Comparison of ENCODE assay signal across 18 cellular contexts in genomic region chr13:20512042-20512683, GRCh38. TPM values are rescaled to one million over a fixed set of nuclear protein-coding genes. Genes with fewer than 3 reads are reported as not detected.
DNase-seq lines count a peak whose midpoint lies in the region; ATAC-seq and TF ChIP-seq lines count a peak whose summit lies in the region.
"Had no signal": no experiment of that assay in that cellular context is flagged by ENCODE, and none has a peak within 500 bp of the region (broad histone marks: within the 10 kb centered on the region; RNA-seq: fewer than 3 reads in every experiment).

No MANE protein-coding gene starts in this region.

- no peak overlapping the region for H4K8ac ChIP-seq in trophoblast cell (ENCODE audit: low read depth, low read length)

- no peaks in the 10 kb centered on the region for H3K9me3 ChIP-seq in SK-N-SH
- no peaks in the 10 kb centered on the region for H3K9me3 ChIP-seq in trophoblast cell (ENCODE audit: insufficient read depth, low read depth, low read length)
- H3K9me3 ChIP-seq in OCI-LY7 (ENCODE audit: low read length), result no peaks in the 10 kb centered on the region
- H3K9me3 ChIP-seq: Caco-2, spleen, upper lobe of left lung had no signal

- H4K20me1 ChIP-seq in SK-N-SH (ENCODE audit: insufficient read depth) (no peaks in the 10 kb centered on the region), OCI-LY7 (ENCODE audit: insufficient read depth, low read length) (no peaks in the 10 kb centered on the region)

- POLR2A ChIA-PET in SK-N-SH (lab: Yijun Ruan, JAX) (interaction anchor here (0.8 kb wide), 1 partner anchor 384 kb away, joined by 3 read pairs; no protein-coding TSS in a partner anchor), OCI-LY7 (lab: Charles Lee) (no interaction called here)

- H3K79me2 ChIP-seq in SK-N-SH (ENCODE audit: insufficient read depth) (no peaks in the 10 kb centered on the region), trophoblast cell (ENCODE audit: control insufficient read depth, insufficient read depth, low read length, poor library complexity) (no peaks in the 10 kb centered on the region), OCI-LY7 (ENCODE audit: insufficient read depth, low read depth, low read length) (no peaks in the 10 kb centered on the region)

- H3K27me3 ChIP-seq in SK-N-SH (ENCODE audit: insufficient read depth) (no peaks in the 10 kb centered on the region), trophoblast cell (ENCODE audit: insufficient read depth, low read length) (no peaks in the 10 kb centered on the region)
- H3K27me3 ChIP-seq: spleen, upper lobe of left lung had no signal

- no peak overlapping the region for H2BK120ac ChIP-seq in trophoblast cell (ENCODE audit: insufficient read depth, low read length, poor library complexity)

- no peak for TF ChIP-seq EP300 in SK-N-SH (IDR thresholded peaks at IDR 0.05; ENCODE audit: borderline replicate concordance in 1 of 2, low read depth in 1 of 2, low read length in 1 of 2)

- H3K4me2 ChIP-seq in SK-N-SH (no peak overlapping the region), trophoblast cell (ENCODE audit: low read length) (no peak overlapping the region), OCI-LY7 (ENCODE audit: low read length) (no peak overlapping the region)

- no peak overlapping the region for H2BK12ac ChIP-seq in trophoblast cell (ENCODE audit: low read length)

- no peak overlapping the region for H3K9ac ChIP-seq in SK-N-SH
- no peak overlapping the region for H3K9ac ChIP-seq in trophoblast cell (ENCODE audit: low read length)

- H3K79me1 ChIP-seq in trophoblast cell (ENCODE audit: low read length), result peaks cover 4% of the 10 kb centered on the region

- H2AK5ac ChIP-seq in trophoblast cell (ENCODE audit: low read length), result no peak overlapping the region

- CTCF ChIA-PET in SK-N-SH (lab: Yijun Ruan, JAX), result interaction anchor here (0.6 to 1.9 kb wide), 4 partner anchors 12 to 412 kb away, joined by 3 to 4 read pairs (median 3); no protein-coding TSS in a partner anchor
- CTCF ChIA-PET in OCI-LY7 (lab: Charles Lee; ENCODE audit: unreplicated experiment), result no interaction called here

- H3K4me3 ChIP-seq in SK-N-SH (ENCODE audit: low read depth in 2 of 2, low read length in 1 of 2), result no peak overlapping the region
- H3K4me3 ChIP-seq in trophoblast cell (ENCODE audit: low read depth, low read length), result no peak overlapping the region
- no peak overlapping the region for H3K4me3 ChIP-seq in OCI-LY7 (ENCODE audit: low read depth, low read length, poor library complexity, severe bottlenecking)
- H3K4me3 ChIP-seq: lung, spleen, upper lobe of left lung had no signal

- no peak overlapping the region for H3K18ac ChIP-seq in trophoblast cell (ENCODE audit: low read length)

- 80% methylated on average over 9 of the region's 10 CpGs for WGBS in SK-N-SH (ENCODE audit: low lambda C conversion rate)
- WGBS in trophoblast cell (ENCODE audit: extremely low coverage, insufficient coverage, insufficient read length), result no CpG with 5 or more reads among the region's 10 CpGs

- H3K4ac ChIP-seq in trophoblast cell (ENCODE audit: low read depth, low read length), result no peak overlapping the region

- peaks cover 0 to 3% of the 10 kb centered on the region in 2 experiments; a peak in 1 of 4 replicates for H3K4me1 ChIP-seq in SK-N-SH (ENCODE audit: control insufficient read depth in 1 of 2, insufficient read depth in 2 of 2, low read depth in 1 of 2, low read length in 1 of 2)
- peaks cover 5 to 8% of the 10 kb centered on the region in 2 experiments for H3K4me1 ChIP-seq in trophoblast cell (ENCODE audit: control insufficient read depth in 1 of 2, insufficient read depth in 2 of 2, low read length in 2 of 2)
- H3K4me1 ChIP-seq in OCI-LY7 (ENCODE audit: insufficient read depth, low read length, poor library complexity, severe bottlenecking), result no peaks in the 10 kb centered on the region
- H3K4me1 ChIP-seq: spleen, upper lobe of left lung had no signal

- no peaks in the 10 kb centered on the region for H3K9me2 ChIP-seq in SK-N-SH
- H3K9me2 ChIP-seq in OCI-LY7 (ENCODE audit: insufficient read depth, low read length), result no peaks in the 10 kb centered on the region

- no peak overlapping the region for H4K91ac ChIP-seq in trophoblast cell (ENCODE audit: low read depth, low read length)

- H3K14ac ChIP-seq in trophoblast cell (ENCODE audit: low read length), result no peak overlapping the region

- no peak overlapping the region for H4K12ac ChIP-seq in trophoblast cell (ENCODE audit: low read depth, low read length)

- DNase-seq in SK-N-SH, result peak; percentile 37
- DNase-seq in UCSD-AML1 (lab: John Stamatoyannopoulos, UW; ENCODE audit: unreplicated experiment), result peak; percentile 55
- DNase-seq in islet precursor cell, result peak; percentile 97
- DNase-seq in trophoblast cell, result peak; percentile 22 to 35
- no peak for DNase-seq in DMS53 (lab: John Stamatoyannopoulos, UW)
- DNase-seq in NCI-H524 treated with DMSO at 0.1 percent for 48 hours (lab: John Stamatoyannopoulos, UW), result no peak
- DNase-seq in OCI-LY7 (ENCODE audit: low spot score), result no peak
- DNase-seq: activated CD8-positive, alpha-beta memory T cell treated with anti-CD3 and anti-CD28 coated beads for 24 hours; activated T-cell treated with anti-CD3 and anti-CD28 coated beads, Interleukin-2, amount 50 U/mL, for 24 hours; GOT3; NCI-H524; spleen; stimulated activated CD4-positive, alpha-beta T cell treated with anti-CD3 and anti-CD28 coated beads, Interleukin-4, amount 100 ng/mL, for 4 hours had no signal

- H2AFZ ChIP-seq in SK-N-SH (ENCODE audit: low read depth) (no peak overlapping the region), trophoblast cell (ENCODE audit: insufficient read depth, low read length, poor library complexity) (no peak overlapping the region), OCI-LY7 (ENCODE audit: low read length) (no peak overlapping the region)

- intact Hi-C loops in OCI-LY7 (cut with micrococcal nuclease; ENCODE audit: unreplicated experiment), result no loop called here

- no TSS peak for BruUV-seq in OCI-LY7 (replicated peaks; lab: Mats Ljungman, UMichigan)

- H3F3A ChIP-seq in SK-N-SH (replicated peaks; ENCODE audit: insufficient read depth), result no peaks in the 10 kb centered on the region

- no peak for ATAC-seq in SK-N-SH treated with all-trans-retinoic acid at 6 μM for 48 hours

- no peak overlapping the region for H2BK5ac ChIP-seq in trophoblast cell (ENCODE audit: low read depth, low read length, poor library complexity)

- TF ChIP-seq RAD21 in SK-N-SH (IDR thresholded peaks at IDR 0.05; ENCODE audit: low read length), result no peak

- no peak overlapping the region for H3K23ac ChIP-seq in trophoblast cell (ENCODE audit: low read length)

- H3K27ac ChIP-seq in SK-N-SH (ENCODE audit: low read depth in 2 of 2, low read length in 1 of 2) (no peak overlapping the region), trophoblast cell (ENCODE audit: low read depth, low read length) (peak overlapping the region; percentile 24), OCI-LY7 (ENCODE audit: low read depth, low read length, poor library complexity, severe bottlenecking) (no peak overlapping the region)
- H3K27ac ChIP-seq: epithelial cell of prostate, spleen, upper lobe of left lung had no signal

- peaks cover 0 to 12% of the 10 kb centered on the region in 2 experiments for H3K36me3 ChIP-seq in SK-N-SH (replicated peaks in 1 of 2; ENCODE audit: control insufficient read depth in 1 of 2, insufficient read depth in 2 of 2, low read length in 1 of 2)
- H3K36me3 ChIP-seq in trophoblast cell (ENCODE audit: control insufficient read depth in 1 of 2, insufficient read depth in 2 of 2, low read length in 2 of 2), result no peaks in the 10 kb centered on the region
- no peaks in the 10 kb centered on the region for H3K36me3 ChIP-seq in OCI-LY7 (ENCODE audit: insufficient read depth, low read length)

- TF ChIP-seq CTCF in SK-N-SH (IDR thresholded peaks at IDR 0.05), result no peak
- TF ChIP-seq CTCF in OCI-LY7 (conservative IDR thresholded peaks at IDR 0.05; ENCODE audit: low read length), result no peak

TF ChIP-seq in SK-N-SH, 30 proteins besides CTCF, POLR2A, EP300 and RAD21 (continues in another document):
- TF ChIP-seq PBX3 (IDR thresholded peaks at IDR 0.05) (no peak), MXI1 (IDR thresholded peaks at IDR 0.05; ENCODE audit: low read depth, low read length) (no peak), POLR2AphosphoS5 (IDR thresholded peaks at IDR 0.05; ENCODE audit: low read depth, low read length) (no peak)

TF ChIP-seq in SK-N-SH treated with all-trans-retinoic acid at 6 μM for 48 hours, 23 proteins besides CTCF, POLR2A, EP300 and RAD21 (continues in another document):
- TF ChIP-seq GLIS3 (CRISPR knock-in tag; IDR thresholded peaks at IDR 0.05) (no peak), ARNTL (CRISPR knock-in tag; IDR thresholded peaks at IDR 0.05; ENCODE audit: borderline replicate concordance, low read depth) (no peak), ZNF565 (CRISPR knock-in tag; conservative IDR thresholded peaks at IDR 0.05; ENCODE audit: low read depth) (no peak), TOX (CRISPR knock-in tag; IDR thresholded peaks at IDR 0.05; ENCODE audit: borderline replicate concordance) (no peak), PPARA (CRISPR knock-in tag; IDR thresholded peaks at IDR 0.05; ENCODE audit: borderline replicate concordance) (no peak), TCF4 (CRISPR knock-in tag; IDR thresholded peaks at IDR 0.05; ENCODE audit: borderline replicate concordance) (no peak)

RNA-seq across cellular contexts. Expression of gene CRYL1, which starts 13.5 kb away (rescaled TPM):
- 34.8 and 35.6 TPM in 2 replicates for polyA plus RNA-seq in SK-N-SH (2012; rRNA removed)
- 29.7 and 34.1 TPM in 2 replicates for polyA plus RNA-seq in SK-N-SH (2012; cell fraction: cytosol; rRNA removed)
- polyA plus RNA-seq in SK-N-SH (2012; cell fraction: nucleus; rRNA removed), result 17.4 and 17.5 TPM in 2 replicates
- 5.5 and 6.0 TPM in 2 replicates for polyA plus RNA-seq in trophoblast cell (2013)
- not detected in 2 replicates for total RNA-seq in OCI-LY7 (2014; rRNA removed; shearing (Covaris generic))
- total RNA-seq in OCI-LY7 (2022), result 0.57 TPM in 1 of 2 replicates, not detected in the other

RNA-seq across cellular contexts. Expression of gene IFT88, which starts 54.8 kb away (rescaled TPM):
- polyA plus RNA-seq in SK-N-SH (2012; rRNA removed), result 6.2 and 7.2 TPM in 2 replicates
- polyA plus RNA-seq in SK-N-SH (2012; cell fraction: cytosol; rRNA removed), result 6.9 and 9.3 TPM in 2 replicates
- 7.3 and 14.6 TPM in 2 replicates for polyA plus RNA-seq in SK-N-SH (2012; cell fraction: nucleus; rRNA removed)
- 6.2 and 6.5 TPM in 2 replicates for polyA plus RNA-seq in trophoblast cell (2013)
- 6.7 and 6.9 TPM in 2 replicates for total RNA-seq in OCI-LY7 (2014; rRNA removed; shearing (Covaris generic))
- total RNA-seq in OCI-LY7 (2022), result 6.1 and 10.2 TPM in 2 replicates

Comparison
In these comparisons a context has a peak if more than half of its experiments do, and no peak if none do; other contexts are left out.
1. DNase-seq: peak in SK-N-SH (single experiment), UCSD-AML1 (single experiment), islet precursor cell (single experiment) and trophoblast cell (2 of 2); none in DMS53 (single experiment), NCI-H524 treated with DMSO at 0.1 percent for 48 hours (single experiment) and OCI-LY7 (single experiment).